Comparison of ENCODE assay signal across 8 cellular contexts in genomic region chr1:27364696-27365371, GRCh38. TPM values are rescaled to one million over a fixed set of nuclear protein-coding genes. Genes with fewer than 3 reads are reported as not detected.
A peak's percentile ranks its signal among the peaks of the same experiment; 100 is the strongest.
DNase-seq lines count a peak whose midpoint lies in the region; ATAC-seq lines count a peak whose summit lies in the region.

No MANE protein-coding gene starts in this region.

- ATAC-seq in activated CD8-positive, alpha-beta T cell treated with anti-CD3 and anti-CD28 coated beads, Interleukin-2, amount 10 ng/mL, durations not matched to agents 7 days and 5 days: no peak
- ATAC-seq in stimulated activated naive B cell treated with anti-CD40 and anti-IgM and Interleukin-4, amounts not matched to agents 10 μg/mL and 1 μg/mL and 100 μg/mL, for 72 hours (replicated peaks): no peak
- no peak for ATAC-seq in GM21360 (IDR thresholded peaks at IDR 0.05; ENCODE audit: unreplicated experiment)
- ATAC-seq in left lobe of liver: no peak

- H3K9ac ChIP-seq in iPS-15b (ENCODE audit: low read depth, low read length): no peak overlapping the region

- H3K4me3 Mint-ChIP-seq in T-helper 1 cell treated with Interleukin-12 subunit alpha and Interleukin-12 subunit beta and Interleukin-4 antibody, amounts not matched to agents 30 μg/mL and 1 μg/mL, for 36 hours: peak overlapping the region; percentile 92
- peak overlapping the region; percentile 84 for H3K4me3 Mint-ChIP-seq in activated CD8-positive, alpha-beta T cell treated with anti-CD3 and anti-CD28 coated beads, Interleukin-2, amount 10 ng/mL, durations not matched to agents 7 days and 5 days
- H3K4me3 Mint-ChIP-seq in stimulated activated naive B cell treated with anti-CD40 and anti-IgM and Interleukin-4, amounts not matched to agents 10 μg/mL and 1 μg/mL and 100 μg/mL, for 72 hours: peak overlapping the region; percentile 84

- H3K9me3 Mint-ChIP-seq in T-helper 1 cell treated with Interleukin-12 subunit alpha and Interleukin-12 subunit beta and Interleukin-4 antibody, amounts not matched to agents 30 μg/mL and 1 μg/mL, for 36 hours: no peaks in the 10 kb centered on the region
- H3K9me3 Mint-ChIP-seq in activated CD8-positive, alpha-beta T cell treated with anti-CD3 and anti-CD28 coated beads, Interleukin-2, amount 10 ng/mL, durations not matched to agents 7 days and 5 days (ENCODE audit: insufficient read depth): no peaks in the 10 kb centered on the region
- H3K9me3 Mint-ChIP-seq in stimulated activated naive B cell treated with anti-CD40 and anti-IgM and Interleukin-4, amounts not matched to agents 10 μg/mL and 1 μg/mL and 100 μg/mL, for 72 hours: no peaks in the 10 kb centered on the region

- no peaks in the 10 kb centered on the region for H3K36me3 ChIP-seq in iPS-15b (ENCODE audit: control insufficient read depth, insufficient read depth, low read length)

- no peaks in the 10 kb centered on the region for H3K36me3 Mint-ChIP-seq in T-helper 1 cell treated with Interleukin-12 subunit alpha and Interleukin-12 subunit beta and Interleukin-4 antibody, amounts not matched to agents 30 μg/mL and 1 μg/mL, for 36 hours (ENCODE audit: low read depth)
- no peaks in the 10 kb centered on the region for H3K36me3 Mint-ChIP-seq in activated CD8-positive, alpha-beta T cell treated with anti-CD3 and anti-CD28 coated beads, Interleukin-2, amount 10 ng/mL, durations not matched to agents 7 days and 5 days (ENCODE audit: low read depth)
- no peaks in the 10 kb centered on the region for H3K36me3 Mint-ChIP-seq in stimulated activated naive B cell treated with anti-CD40 and anti-IgM and Interleukin-4, amounts not matched to agents 10 μg/mL and 1 μg/mL and 100 μg/mL, for 72 hours

- CTCF ChIA-PET in activated CD8-positive, alpha-beta T cell treated with anti-CD3 and anti-CD28 coated beads, Interleukin-2, amount 10 ng/mL, durations not matched to agents 7 days and 5 days (lab: Charles Lee): interaction anchor here (0.7 to 3.6 kb wide), 16 partner anchors 8 to 304 kb away, joined by 3 to 58 read pairs (median 6); partner anchors contain the start of gene SYTL1

- no peak for DNase-seq in T-helper 1 cell
- DNase-seq in activated CD8-positive, alpha-beta T cell treated with anti-CD3 and anti-CD28 coated beads, Interleukin-2, amount 10 ng/mL, durations not matched to agents 7 days and 5 days: no peak
- no peak for DNase-seq in stimulated activated naive B cell treated with anti-CD40 and anti-IgM and Interleukin-4, amounts not matched to agents 10 μg/mL and 1 μg/mL and 100 μg/mL, for 72 hours
- DNase-seq in NCI-H2196 treated with DMSO at 0.1 percent for 48 hours (lab: John Stamatoyannopoulos, UW; ENCODE audit: unreplicated experiment): no peak
- DNase-seq in left lobe of liver (ENCODE audit: low spot score): no peak

- H3K4me3 ChIP-seq in iPS-15b (ENCODE audit: low read depth, low read length): peak overlapping the region; percentile 75

- peaks cover 13% of the 10 kb centered on the region for H3K4me1 ChIP-seq in iPS-15b (ENCODE audit: control insufficient read depth, insufficient read depth, low read length)

- POLR2A ChIA-PET in activated CD8-positive, alpha-beta T cell treated with anti-CD3 and anti-CD28 coated beads, Interleukin-2, amount 10 ng/mL, durations not matched to agents 7 days and 5 days (lab: Charles Lee): interaction anchor here (0.5 to 2.0 kb wide), 10 partner anchors 8 to 925 kb away, joined by 3 to 18 read pairs (median 4); partner anchors contain the start of genes FCN3 and SYTL1

- peak overlapping the region; percentile 88 for H3K27ac Mint-ChIP-seq in T-helper 1 cell treated with Interleukin-12 subunit alpha and Interleukin-12 subunit beta and Interleukin-4 antibody, amounts not matched to agents 30 μg/mL and 1 μg/mL, for 36 hours
- peak overlapping the region; percentile 77 for H3K27ac Mint-ChIP-seq in activated CD8-positive, alpha-beta T cell treated with anti-CD3 and anti-CD28 coated beads, Interleukin-2, amount 10 ng/mL, durations not matched to agents 7 days and 5 days
- no peak overlapping the region for H3K27ac Mint-ChIP-seq in stimulated activated naive B cell treated with anti-CD40 and anti-IgM and Interleukin-4, amounts not matched to agents 10 μg/mL and 1 μg/mL and 100 μg/mL, for 72 hours

- H3K4me1 Mint-ChIP-seq in T-helper 1 cell treated with Interleukin-12 subunit alpha and Interleukin-12 subunit beta and Interleukin-4 antibody, amounts not matched to agents 30 μg/mL and 1 μg/mL, for 36 hours (ENCODE audit: low read depth): peaks cover 30% of the 10 kb centered on the region
- peaks cover 52% of the 10 kb centered on the region for H3K4me1 Mint-ChIP-seq in activated CD8-positive, alpha-beta T cell treated with anti-CD3 and anti-CD28 coated beads, Interleukin-2, amount 10 ng/mL, durations not matched to agents 7 days and 5 days (ENCODE audit: low read depth)
- H3K4me1 Mint-ChIP-seq in stimulated activated naive B cell treated with anti-CD40 and anti-IgM and Interleukin-4, amounts not matched to agents 10 μg/mL and 1 μg/mL and 100 μg/mL, for 72 hours: peaks cover 50 to 57% of the 10 kb centered on the region in 2 donors

- no peaks in the 10 kb centered on the region for H3K9me3 ChIP-seq in iPS-15b (ENCODE audit: control insufficient read depth, insufficient read depth, low read length)

- H3K27me3 ChIP-seq in iPS-15b (ENCODE audit: control insufficient read depth, insufficient read depth, low read length): peaks cover 25% of the 10 kb centered on the region

- H3K27me3 Mint-ChIP-seq in T-helper 1 cell treated with Interleukin-12 subunit alpha and Interleukin-12 subunit beta and Interleukin-4 antibody, amounts not matched to agents 30 μg/mL and 1 μg/mL, for 36 hours (ENCODE audit: low read depth): no peaks in the 10 kb centered on the region
- H3K27me3 Mint-ChIP-seq in activated CD8-positive, alpha-beta T cell treated with anti-CD3 and anti-CD28 coated beads, Interleukin-2, amount 10 ng/mL, durations not matched to agents 7 days and 5 days (ENCODE audit: low read depth): peaks cover 3% of the 10 kb centered on the region
- H3K27me3 Mint-ChIP-seq in stimulated activated naive B cell treated with anti-CD40 and anti-IgM and Interleukin-4, amounts not matched to agents 10 μg/mL and 1 μg/mL and 100 μg/mL, for 72 hours: no peaks in the 10 kb centered on the region

RNA-seq across cellular contexts. Expression of gene MAP3K6, which starts 1.9 kb away (rescaled TPM):
- total RNA-seq in activated CD8-positive, alpha-beta T cell treated with anti-CD3 and anti-CD28 coated beads, Interleukin-2, amount 10 ng/mL, durations not matched to agents 7 days and 5 days: 10 to 100 TPM in 1 of 2 experiments, 1 to 10 TPM in 1; 7.8 to 12.3 TPM
- 7.1 TPM for total RNA-seq in left lobe of liver

RNA-seq across cellular contexts. Expression of gene FCN3, which starts 9.8 kb away (rescaled TPM):
- total RNA-seq in activated CD8-positive, alpha-beta T cell treated with anti-CD3 and anti-CD28 coated beads, Interleukin-2, amount 10 ng/mL, durations not matched to agents 7 days and 5 days: not detected
- total RNA-seq in left lobe of liver: 101 TPM

RNA-seq across cellular contexts. Expression of gene CD164L2, which starts 18.3 kb away (rescaled TPM):
- total RNA-seq in activated CD8-positive, alpha-beta T cell treated with anti-CD3 and anti-CD28 coated beads, Interleukin-2, amount 10 ng/mL, durations not matched to agents 7 days and 5 days: not detected
- total RNA-seq in left lobe of liver: not detected

RNA-seq across cellular contexts. Expression of gene SYTL1, which starts 23.0 kb away (rescaled TPM):
- total RNA-seq in activated CD8-positive, alpha-beta T cell treated with anti-CD3 and anti-CD28 coated beads, Interleukin-2, amount 10 ng/mL, durations not matched to agents 7 days and 5 days: 10 to 100 TPM; 81.0 to 83.1 TPM
- total RNA-seq in left lobe of liver: 0.81 TPM

RNA-seq across cellular contexts. Expression of gene GPR3, which starts 27.6 kb away (rescaled TPM):
- total RNA-seq in activated CD8-positive, alpha-beta T cell treated with anti-CD3 and anti-CD28 coated beads, Interleukin-2, amount 10 ng/mL, durations not matched to agents 7 days and 5 days: under 1 TPM; 0.47 to 0.66 TPM
- not detected for total RNA-seq in left lobe of liver

Comparison
In these comparisons a context has a peak if more than half of its experiments do, and no peak if none do; other contexts are left out.
1. RNA of gene FCN3, which starts 9.8 kb away (total RNA-seq): 101 TPM in left lobe of liver (single experiment); not detected in activated CD8-positive, alpha-beta T cell treated with anti-CD3 and anti-CD28 coated beads, Interleukin-2, amount 10 ng/mL, durations not matched to agents 7 days and 5 days; every median in the first group is over 100 times any median in the second.
2. Peak in every context shown above with its lines, with median percentiles within 50 percentile points of each other: H3K4me3 Mint-ChIP-seq.